Comparison of ENCODE assay signal across 23 cellular contexts in the genomic region with DNA sequence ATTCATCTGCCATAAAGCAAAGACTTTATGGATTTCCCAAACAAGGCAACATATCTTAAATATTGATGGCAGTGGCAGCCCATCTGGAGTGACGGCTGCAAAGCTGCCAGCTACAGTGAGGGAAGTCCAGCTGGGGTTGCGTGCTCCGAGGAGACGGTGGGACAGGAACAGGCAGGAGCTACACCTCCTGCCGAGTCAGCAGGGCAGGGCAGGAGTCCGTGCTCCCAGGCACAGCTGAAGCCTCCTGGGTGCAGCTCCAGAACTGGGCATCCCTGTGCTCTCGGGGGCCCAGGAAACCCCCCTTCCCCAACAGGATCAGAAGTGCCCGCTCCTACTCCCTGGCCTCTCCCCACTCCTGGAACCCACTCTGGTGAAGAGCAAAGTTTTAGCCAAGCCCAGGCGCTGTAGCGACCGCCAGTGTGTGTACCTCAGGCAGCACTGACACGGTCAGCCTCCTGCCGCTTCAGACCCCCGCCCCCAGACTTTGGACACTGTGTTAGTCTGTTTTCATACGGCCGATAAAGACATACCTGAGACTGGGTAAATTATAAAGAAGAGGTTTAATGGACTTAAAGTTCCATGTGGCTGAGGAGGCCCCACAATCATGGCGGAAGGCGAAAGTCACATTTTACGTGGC.
A peak's percentile ranks its signal among the peaks of the same experiment; 100 is the strongest.
DNase-seq lines count a peak whose midpoint lies in the region; ATAC-seq, FAIRE-seq and TF ChIP-seq lines count a peak whose summit lies in the region.
"Had no signal": no experiment of that assay in that cellular context is flagged by ENCODE, and none has a peak within 500 bp of the region (broad histone marks: within the 10 kb centered on the region; RNA-seq: fewer than 3 reads in every experiment).

No MANE protein-coding gene starts in this region.

- H3K4me1 Mint-ChIP-seq in H9, result peaks cover 28 to 31% of the 10 kb centered on the region in 2 experiments
- H3K4me1 Mint-ChIP-seq: CD4-positive, alpha-beta memory T cell had no signal

- H3K9ac ChIP-seq in H9 (ENCODE audit: extremely low read depth, insufficient read length, low read length) (no peak overlapping the region), H1 (replicated peaks in 1 of 4; ENCODE audit: extremely low read depth in 1 of 4, low read depth in 3 of 4, low read length in 3 of 4) (no peak overlapping the region), neuronal stem cell (ENCODE audit: low read depth, low read length, poor library complexity) (no peak overlapping the region)
- H3K9ac ChIP-seq: BLaER1 treated with 17β-estradiol and CSF1 and Interleukin-3, amounts not matched to agents 10 nM and 100 nM had no signal

- FAIRE-seq in H1 (lab: Jason Lieb, UNC), result no peak
- FAIRE-seq: A204.1, GM12891 had no signal

- no peaks in the 10 kb centered on the region for H3K79me1 ChIP-seq in H9 (ENCODE audit: insufficient read depth, low read depth, low read length, poor library complexity, severe bottlenecking)
- no peaks in the 10 kb centered on the region for H3K79me1 ChIP-seq in H1 (ENCODE audit: low read depth, low read length)
- no peaks in the 10 kb centered on the region for H3K79me1 ChIP-seq in neuronal stem cell (ENCODE audit: low read depth, low read length)

- peaks cover 8 to 20% (median 18%) of the 10 kb centered on the region in 3 experiments for H3K36me3 Mint-ChIP-seq in H9 (ENCODE audit: insufficient read depth in 1 of 3, low read depth in 3 of 3)
- no peaks in the 10 kb centered on the region for H3K36me3 Mint-ChIP-seq in activated naive CD4-positive, alpha-beta T cell treated with anti-CD3 and anti-CD28 coated beads, Interleukin-2, amount 50 U/mL, for 72 hours
- H3K36me3 Mint-ChIP-seq: CD4-positive, alpha-beta memory T cell had no signal

- no peak for TF ChIP-seq RAD21 in H1 (IDR thresholded peaks at IDR 0.05 in 1 of 2, conservative IDR thresholded peaks at IDR 0.05 in 1 of 2; ENCODE audit: low read depth in 2 of 2, low read length in 2 of 2)

- CTCF ChIA-PET in H1 (lab: Charles Lee; ENCODE audit: partially characterized antibody), result no interaction called here

- no peak overlapping the region for H2BK12ac ChIP-seq in H9 (ENCODE audit: insufficient read length, low read depth, low read length)
- H2BK12ac ChIP-seq in H1 (ENCODE audit: low read depth, low read length), result peak overlapping the region; percentile 50; the same call in 1 of the 2 replicates
- H2BK12ac ChIP-seq in neuronal stem cell (ENCODE audit: low read length), result no peak overlapping the region

- H2BK5ac ChIP-seq in H9 (ENCODE audit: insufficient read length, low read length), result no peak overlapping the region
- no peak overlapping the region; the same call in 1 of the 2 replicates for H2BK5ac ChIP-seq in H1 (ENCODE audit: low read depth, low read length)
- H2BK5ac ChIP-seq in neuronal stem cell (ENCODE audit: low read length), result no peak overlapping the region

- POLR2A ChIA-PET in H1 (lab: Charles Lee; ENCODE audit: partially characterized antibody), result no interaction called here

- WGBS in H9 (ENCODE audit: extremely low coverage, insufficient read length, low lambda C conversion rate), result no CpG with 5 or more reads among the region's 19 CpGs
- 95% methylated on average over 19 of the region's 19 CpGs; no CpG with 5 or more reads in 1 of the 2 experiments for WGBS in H1 (ENCODE audit: extremely low coverage in 1 of 2, insufficient coverage in 1 of 2, insufficient read length in 1 of 2, insufficient replicate concordance in 2 of 2, low coverage in 1 of 2, low lambda C conversion rate in 2 of 2, missing lambda C conversion rate in 1 of 2), 2 experiments
- WGBS in neuronal stem cell (ENCODE audit: extremely low coverage in 2 of 2, insufficient read length in 2 of 2, insufficient replicate concordance in 1 of 2), 2 donors, result no CpG with 5 or more reads among the region's 19 CpGs

- H3K9me3 Mint-ChIP-seq in H9, result peaks cover 2 to 3% of the 10 kb centered on the region in 2 experiments; a peak in 1 of 5 replicates
- H3K9me3 Mint-ChIP-seq in activated naive CD4-positive, alpha-beta T cell treated with anti-CD3 and anti-CD28 coated beads, Interleukin-2, amount 50 U/mL, for 72 hours, result no peaks in the 10 kb centered on the region

- H3K27ac Mint-ChIP-seq in H9, result 0 out of 7 replicates have a peak overlapping the region, but pooled peaks of 1 of the 3 experiments have one; percentile 71
- no peak overlapping the region for H3K27ac Mint-ChIP-seq in activated naive CD4-positive, alpha-beta T cell treated with anti-CD3 and anti-CD28 coated beads, Interleukin-2, amount 50 U/mL, for 72 hours
- H3K27ac Mint-ChIP-seq: CD4-positive, alpha-beta memory T cell had no signal

- H3K4me1 ChIP-seq in H9 (ENCODE audit: insufficient read depth, low read length) (no peaks in the 10 kb centered on the region), H1 (replicated peaks in 1 of 4; ENCODE audit: control insufficient read depth in 3 of 4, insufficient read depth in 4 of 4, low read length in 3 of 4) (peaks cover 0 to 13% (median 4%) of the 10 kb centered on the region in 4 experiments; a peak in 2 of 7 replicates), neuronal stem cell (ENCODE audit: control insufficient read depth in 2 of 2, insufficient read depth in 1 of 2, low read depth in 1 of 2, low read length in 2 of 2) (peaks cover 0 to 2% of the 10 kb centered on the region in 2 donors), vagina (no peaks in the 10 kb centered on the region)

- H2BK15ac ChIP-seq in H9 (ENCODE audit: low read depth, low read length), result 0 out of 2 replicates have a peak overlapping the region, but pooled peaks have one; percentile 45
- H2BK15ac ChIP-seq in H1 (ENCODE audit: low read length), result peak overlapping the region; percentile 33; the same call in 1 of the 2 replicates
- H2BK15ac ChIP-seq in neuronal stem cell (ENCODE audit: low read length), result no peak overlapping the region

- H4K91ac ChIP-seq in H9 (ENCODE audit: insufficient read length, low read depth, low read length), result no peak overlapping the region
- peak overlapping the region; percentile 87 for H4K91ac ChIP-seq in H1 (replicated peaks; ENCODE audit: insufficient read length, low read length)
- no peak overlapping the region for H4K91ac ChIP-seq in neuronal stem cell (ENCODE audit: low read depth, low read length, poor library complexity)

- H2BK20ac ChIP-seq in H9 (ENCODE audit: low read depth, low read length, poor library complexity, severe bottlenecking), result no peak overlapping the region
- no peak overlapping the region; the same call in 1 of the 2 replicates for H2BK20ac ChIP-seq in H1 (ENCODE audit: low read length)

- TF ChIP-seq EP300 in H1 (IDR thresholded peaks at IDR 0.05; ENCODE audit: borderline replicate concordance in 1 of 2, low read depth in 2 of 2, low read length in 2 of 2), result no peak

- 0 out of 2 replicates have a peak, but pooled peaks cover 2% of the 10 kb centered on the region for H3K27me3 Mint-ChIP-seq in H9 (ENCODE audit: low read depth)

- no peak overlapping the region for H3K4me3 Mint-ChIP-seq in H9
- H3K4me3 Mint-ChIP-seq: CD4-positive, alpha-beta memory T cell had no signal

- H3K79me2 ChIP-seq in H9 (ENCODE audit: insufficient read depth, low read length), result no peaks in the 10 kb centered on the region
- no peaks in the 10 kb centered on the region for H3K79me2 ChIP-seq in H1 (ENCODE audit: control insufficient read depth in 1 of 2, insufficient read depth in 2 of 2, low read length in 2 of 2)

- H3K9me3 ChIP-seq in H9 (ENCODE audit: control insufficient read depth, low read depth, low read length) (no peaks in the 10 kb centered on the region), H1 (ENCODE audit: insufficient read depth in 2 of 2, low read depth in 1 of 2, low read length in 1 of 2) (peaks cover 0 to 4% of the 10 kb centered on the region in 2 experiments; a peak in 1 of 4 replicates), neuronal stem cell (replicated peaks in 1 of 2; ENCODE audit: control insufficient read depth in 2 of 2, insufficient read depth in 1 of 2, low read depth in 1 of 2, low read length in 2 of 2) (no peaks in the 10 kb centered on the region), vagina (no peaks in the 10 kb centered on the region)

- H3T11ph ChIP-seq in H9 (ENCODE audit: low read length), result no peak overlapping the region

- H3K23me2 ChIP-seq in H9 (ENCODE audit: insufficient read length, low read depth, low read length, poor library complexity, severe bottlenecking) (no peaks in the 10 kb centered on the region), H1 (ENCODE audit: low read depth, low read length) (no peaks in the 10 kb centered on the region)

- H3K27ac ChIP-seq in H9 (ENCODE audit: insufficient read length, low read depth, low read length), result no peak overlapping the region
- no peak overlapping the region for H3K27ac ChIP-seq in H1 (ENCODE audit: low read depth, low read length)
- no peak overlapping the region for H3K27ac ChIP-seq in neuronal stem cell (replicated peaks; ENCODE audit: low read length)
- H3K27ac ChIP-seq in vagina, result no peak overlapping the region
- H3K27ac ChIP-seq: BLaER1 treated with 17β-estradiol and CSF1 and Interleukin-3, amounts not matched to agents 10 nM and 100 nM; RWPE1 had no signal

- H3K23ac ChIP-seq in H9 (ENCODE audit: insufficient read length, low read depth, low read length), result no peak overlapping the region
- no peak overlapping the region for H3K23ac ChIP-seq in H1 (ENCODE audit: insufficient read length)
- no peak overlapping the region for H3K23ac ChIP-seq in neuronal stem cell (ENCODE audit: low read depth, low read length, poor library complexity)

- peak; percentile 89 for DNase-seq in DMS 273 (lab: John Stamatoyannopoulos, UW; ENCODE audit: unreplicated experiment)
- no peak for DNase-seq in H9
- DNase-seq in H1 (ENCODE audit: low read depth in 1 of 2, low spot score in 2 of 2), result no peak
- DNase-seq in neuronal stem cell (ENCODE audit: low spot score), result no peak
- no peak for DNase-seq in activated CD4-positive, alpha-beta T cell treated with anti-CD3 and anti-CD28 coated beads for 48 hours
- no peak for DNase-seq in activated naive CD4-positive, alpha-beta T cell treated with anti-CD3 and anti-CD28 coated beads, Interleukin-2, amount 50 U/mL, for 72 hours (ENCODE audit: low spot score in 2 of 2)
- no peak for DNase-seq in vagina (ENCODE audit: extremely low spot score in 2 of 2)
- no peak for DNase-seq in NOMO-1 treated with dmso at 0.1 percent for 144 hours (lab: John Stamatoyannopoulos, UW; ENCODE audit: unreplicated experiment)
- DNase-seq: CD4-positive, alpha-beta memory T cell; COR-L47; DMS79 treated with DMSO at 0.1 percent for 48 hours; GF-D8; NCI-H1092; NCI-H1417 treated with DMSO at 0.1 percent for 48 hours; NCI-H187 treated with DMSO at 0.1 percent for 48 hours; NCI-H446 treated with DMSO at 0.1 percent for 48 hours; NCI-H69; SHP77 treated with DMSO at 0.1 percent for 48 hours had no signal

- TF ChIP-seq POLR2A in H1 (IDR thresholded peaks at IDR 0.05; ENCODE audit: control extremely low read depth in 1 of 2, low read depth in 2 of 2, low read length in 2 of 2) (no peak), vagina (IDR thresholded peaks at IDR 0.05) (no peak)

- H3K36me3 ChIP-seq in H1 (ENCODE audit: control insufficient read depth in 2 of 4, insufficient read depth in 4 of 4, low read length in 3 of 4), result no peaks in the 10 kb centered on the region
- H3K36me3 ChIP-seq in neuronal stem cell (replicated peaks in 1 of 2; ENCODE audit: control insufficient read depth in 2 of 2, insufficient read depth in 2 of 2, low read length in 2 of 2), result no peaks in the 10 kb centered on the region
- H3K36me3 ChIP-seq in vagina, result no peaks in the 10 kb centered on the region
- H3K36me3 ChIP-seq: BLaER1 treated with 17β-estradiol and CSF1 and Interleukin-3, amounts not matched to agents 10 nM and 100 nM had no signal

- H3K4ac ChIP-seq in H9 (ENCODE audit: low read depth, low read length) (no peak overlapping the region), H1 (replicated peaks; ENCODE audit: insufficient read length, low read depth, low read length) (no peak overlapping the region), neuronal stem cell (ENCODE audit: low read length) (no peak overlapping the region)

- H3K18ac ChIP-seq in H9 (ENCODE audit: insufficient read length, low read depth, low read length) (no peak overlapping the region), H1 (ENCODE audit: extremely low read depth, low read length) (no peak overlapping the region), neuronal stem cell (ENCODE audit: low read length) (peak overlapping the region; percentile 69)

- no peak overlapping the region for H4K8ac ChIP-seq in H9 (replicated peaks; ENCODE audit: insufficient read length, low read depth, low read length)
- peak overlapping the region; percentile 72 for H4K8ac ChIP-seq in H1 (ENCODE audit: extremely low read depth, insufficient read depth, low read length)
- no peak overlapping the region for H4K8ac ChIP-seq in neuronal stem cell (ENCODE audit: low read depth, low read length)

- H2AFZ ChIP-seq in H9 (ENCODE audit: low read length), result no peak overlapping the region
- no peak overlapping the region for H2AFZ ChIP-seq in H1 (ENCODE audit: low read length)
- no peak overlapping the region for H2AFZ ChIP-seq in neuronal stem cell (ENCODE audit: low read length)

- H4K5ac ChIP-seq in H9 (ENCODE audit: insufficient read length, low read depth, low read length) (no peak overlapping the region), H1 (ENCODE audit: insufficient read length, low read depth, low read length) (no peak overlapping the region)

- intact Hi-C loops in vagina (cut with DNase I), result no loop called here

- H3K56ac ChIP-seq in H9 (ENCODE audit: insufficient read length, low read depth, low read length), result no peak overlapping the region
- no peak overlapping the region for H3K56ac ChIP-seq in H1 (replicated peaks; ENCODE audit: insufficient read length, low read depth, low read length)

- H3K4me3 ChIP-seq in H1 (ENCODE audit: extremely low read depth in 1 of 4, insufficient read depth in 2 of 4, low read depth in 3 of 4, low read length in 4 of 4) (no peak overlapping the region), neuronal stem cell (ENCODE audit: low read length in 2 of 2) (no peak overlapping the region), vagina (no peak overlapping the region)
- H3K4me3 ChIP-seq: BLaER1 treated with 17β-estradiol and CSF1 and Interleukin-3, amounts not matched to agents 10 nM and 100 nM had no signal

- H2BK120ac ChIP-seq in H9 (ENCODE audit: low read depth, low read length, poor library complexity, severe bottlenecking) (no peak overlapping the region), H1 (replicated peaks; ENCODE audit: low read depth, low read length) (no peak overlapping the region), neuronal stem cell (ENCODE audit: low read depth, low read length) (peak overlapping the region; percentile 21)

- H2AK5ac ChIP-seq in H9 (ENCODE audit: insufficient read length, low read length), result no peak overlapping the region
- H2AK5ac ChIP-seq in H1 (ENCODE audit: low read depth, low read length), result peak overlapping the region; percentile 67; the same call in 1 of the 2 replicates
- no peak overlapping the region for H2AK5ac ChIP-seq in neuronal stem cell (ENCODE audit: low read depth, low read length)

- H3K27me3 ChIP-seq in H9 (ENCODE audit: insufficient read depth, low read length), result no peaks in the 10 kb centered on the region
- no peaks in the 10 kb centered on the region for H3K27me3 ChIP-seq in H1 (replicated peaks in 1 of 4; ENCODE audit: control insufficient read depth in 3 of 4, extremely low read depth in 1 of 4, insufficient read depth in 3 of 4, low read length in 3 of 4)
- H3K27me3 ChIP-seq in neuronal stem cell (ENCODE audit: control insufficient read depth in 3 of 3, insufficient read depth in 3 of 3, low read depth in 1 of 3, low read length in 3 of 3), result no peaks in the 10 kb centered on the region
- H3K27me3 ChIP-seq in vagina, result no peaks in the 10 kb centered on the region
- H3K27me3 ChIP-seq: BLaER1 treated with 17β-estradiol and CSF1 and Interleukin-3, amounts not matched to agents 10 nM and 100 nM had no signal

- TF ChIP-seq CTCF in H9 (conservative IDR thresholded peaks at IDR 0.05), result no peak
- TF ChIP-seq CTCF in H1 (IDR thresholded peaks at IDR 0.05; ENCODE audit: control extremely low read depth in 1 of 3, insufficient read depth in 1 of 3, low read depth in 1 of 3, low read length in 3 of 3), result no peak
- no peak for TF ChIP-seq CTCF in vagina (IDR thresholded peaks at IDR 0.05)

- ATAC-seq in activated naive CD4-positive, alpha-beta T cell treated with anti-CD3 and anti-CD28 coated beads, Interleukin-2, amount 50 U/mL, for 72 hours, result no peak
- ATAC-seq: Panc1 had no signal

- no peak overlapping the region for H3K4me2 ChIP-seq in H9 (ENCODE audit: insufficient read depth, insufficient read length, low read length)
- H3K4me2 ChIP-seq in H1 (ENCODE audit: insufficient read depth in 1 of 2, low read depth in 2 of 2, low read length in 2 of 2), result no peak overlapping the region
- no peak overlapping the region for H3K4me2 ChIP-seq in neuronal stem cell (ENCODE audit: insufficient read depth, low read length, poor library complexity, severe bottlenecking)

- H3K14ac ChIP-seq in H9 (ENCODE audit: insufficient read depth, low read length) (no peak overlapping the region), H1 (ENCODE audit: insufficient read length) (no peak overlapping the region), neuronal stem cell (ENCODE audit: low read length) (no peak overlapping the region)

- no peaks in the 10 kb centered on the region for H4K20me1 ChIP-seq in H9 (ENCODE audit: control insufficient read depth, insufficient read depth, insufficient read length)
- H4K20me1 ChIP-seq in H1 (replicated peaks in 1 of 2; ENCODE audit: control insufficient read depth in 1 of 2, insufficient read depth in 2 of 2, low read length in 2 of 2), result no peaks in the 10 kb centered on the region
- H4K20me1 ChIP-seq: BLaER1 treated with 17β-estradiol and CSF1 and Interleukin-3, amounts not matched to agents 10 nM and 100 nM had no signal
